ENCODE assay signal across 8 cellular contexts in the genomic region with DNA sequence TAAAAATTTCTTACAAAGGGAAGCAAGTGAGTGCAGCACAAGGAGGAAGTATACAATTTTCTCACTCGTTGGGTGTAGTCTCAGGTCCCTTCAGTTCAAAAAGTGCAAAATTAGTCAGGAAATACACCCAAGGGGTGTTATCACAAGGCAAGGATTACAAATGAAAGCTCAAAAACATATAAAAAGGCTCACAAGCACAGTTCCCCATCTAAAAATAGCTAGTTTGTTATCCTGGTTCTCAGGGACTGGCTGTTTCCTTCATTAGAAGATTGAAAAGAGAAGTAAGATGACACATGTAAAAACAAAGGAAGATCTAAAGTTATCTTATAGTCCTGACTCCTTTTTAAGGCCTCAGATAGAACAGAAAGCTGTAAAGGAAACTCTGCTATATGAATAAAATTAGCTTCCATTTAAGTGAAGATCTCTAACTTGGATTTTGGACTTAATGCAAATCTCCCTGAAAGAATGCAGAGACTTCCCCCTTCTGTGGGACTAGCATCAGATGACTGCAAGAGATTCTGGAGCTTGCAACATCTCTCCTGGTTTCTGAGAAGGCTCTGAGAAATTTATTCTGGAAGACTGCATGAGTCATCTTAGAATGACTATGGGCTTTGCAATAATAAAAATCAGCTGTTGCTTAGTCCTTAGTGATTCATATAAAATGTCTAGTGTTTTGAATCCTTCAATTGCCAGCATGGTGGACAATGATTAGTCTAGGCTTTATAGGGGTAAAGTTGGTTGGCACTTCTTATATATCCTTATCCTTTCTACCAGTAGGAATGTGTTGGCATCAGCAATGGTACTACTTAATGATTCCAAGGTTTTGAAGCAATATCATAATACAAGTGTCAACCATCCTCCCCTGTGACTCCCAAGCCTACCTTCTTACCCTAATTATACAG. TPM values are rescaled to one million over a fixed set of nuclear protein-coding genes. Genes with fewer than 3 reads are reported as not detected.
DNase-seq lines count a peak whose midpoint lies in the region; ATAC-seq and TF ChIP-seq lines count a peak whose summit lies in the region.

No MANE protein-coding gene starts in this region.

- TF ChIP-seq POLR2A in gastroesophageal sphincter (IDR thresholded peaks at IDR 0.05), result no peak

- H3K27ac ChIP-seq in gastroesophageal sphincter, result peak overlapping the region; percentile 74 to 88 (median 80)

- peak; percentile 93 for ATAC-seq in gastroesophageal sphincter
- no peak for ATAC-seq in HG03108 (IDR thresholded peaks at IDR 0.05; ENCODE audit: unreplicated experiment)
- ATAC-seq in HG03280 (IDR thresholded peaks at IDR 0.05; ENCODE audit: unreplicated experiment), result no peak
- no peak for ATAC-seq in GM21390 (IDR thresholded peaks at IDR 0.05; ENCODE audit: unreplicated experiment)

- peaks cover 0 to 5% of the 10 kb centered on the region in 2 donors for H3K36me3 ChIP-seq in gastroesophageal sphincter

- TF ChIP-seq CTCF in gastroesophageal sphincter (IDR thresholded peaks at IDR 0.05), result no peak

- peaks cover 8 to 77% (median 11%) of the 10 kb centered on the region in 3 donors for H3K4me1 ChIP-seq in gastroesophageal sphincter

- no peaks in the 10 kb centered on the region for H3K27me3 ChIP-seq in gastroesophageal sphincter

- H3K4me3 ChIP-seq in gastroesophageal sphincter, result no peak overlapping the region

- H3K9me3 ChIP-seq in gastroesophageal sphincter, result no peaks in the 10 kb centered on the region

- DNase-seq in GF-D8 (lab: John Stamatoyannopoulos, UW) (peak; percentile 86), SKM-1 treated with dmso at 0.1 percent for 144 hours (lab: John Stamatoyannopoulos, UW; ENCODE audit: unreplicated experiment) (peak; percentile 82), renal cortical epithelial cell (ENCODE audit: low read depth) (peak; percentile 100), occipital lobe (lab: John Stamatoyannopoulos, UW) (no peak)

- no peak for TF ChIP-seq EP300 in gastroesophageal sphincter (IDR thresholded peaks at IDR 0.05)

- WGBS in gastroesophageal sphincter (ENCODE audit: low coverage in 1 of 2), 2 donors, result 21 to 27% methylated on average over 1 of the region's 1 CpG

RNA-seq across cellular contexts. Expression of gene DAB2, which starts 25.4 kb away (rescaled TPM):
- total RNA-seq in gastroesophageal sphincter, result 100 to 1,000 TPM in 1 of 4 donors, 10 to 100 TPM in 3; 30.8 to 121 (median 47.4) TPM
- 14.1 and 117 TPM in 2 replicates for total RNA-seq in renal cortical epithelial cell
- total RNA-seq in occipital lobe, result 23.4 TPM

RNA-seq across cellular contexts. Expression of gene C9, which starts 35.1 kb away (rescaled TPM):
- not detected for total RNA-seq in gastroesophageal sphincter
- total RNA-seq in renal cortical epithelial cell, result 0.20 TPM in 1 of 2 replicates, not detected in the other
- total RNA-seq in occipital lobe, result not detected
